Comparison of ENCODE assay signal across 15 cellular contexts in genomic region chr14:88422919-88423318, GRCh38. TPM values are rescaled to one million over a fixed set of nuclear protein-coding genes. Genes with fewer than 3 reads are reported as not detected.
A peak's percentile ranks its signal among the peaks of the same experiment; 100 is the strongest.
DNase-seq lines count a peak whose midpoint lies in the region; ATAC-seq and TF ChIP-seq lines count a peak whose summit lies in the region.
"Had no signal": no experiment of that assay in that cellular context is flagged by ENCODE, and none has a peak within 500 bp of the region (broad histone marks: within the 10 kb centered on the region; RNA-seq: fewer than 3 reads in every experiment).

No MANE protein-coding gene starts in this region.

- H3K9ac ChIP-seq in GM23248 = no peak overlapping the region

- peaks cover 8% of the 10 kb centered on the region for H3K36me3 ChIP-seq in GM23248 (ENCODE audit: low read depth)

- H3K9me3 ChIP-seq in GM23248 (ENCODE audit: low read depth) = no peaks in the 10 kb centered on the region
- H3K9me3 ChIP-seq: testis had no signal

- H2AFZ ChIP-seq in GM23248 = no peak overlapping the region

- no peaks in the 10 kb centered on the region for H3K9me2 ChIP-seq in GM23248 (ENCODE audit: insufficient read depth)

- H3K9me3 Mint-ChIP-seq in activated T-helper 17 cell treated with anti-CD3 and anti-CD28 coated beads, Interleukin-2, amount 50 U/mL, for 72 hours = no peaks in the 10 kb centered on the region
- peaks cover 3% of the 10 kb centered on the region for H3K9me3 Mint-ChIP-seq in osteocyte (ENCODE audit: unreplicated experiment)

- H3K36me3 Mint-ChIP-seq in activated T-helper 17 cell treated with anti-CD3 and anti-CD28 coated beads, Interleukin-2, amount 50 U/mL, for 72 hours (ENCODE audit: low read depth) = peaks cover 13% of the 10 kb centered on the region
- H3K36me3 Mint-ChIP-seq in osteocyte (ENCODE audit: unreplicated experiment) = peaks cover 20% of the 10 kb centered on the region

- H3K79me2 ChIP-seq in GM23248 (ENCODE audit: insufficient read depth) = no peaks in the 10 kb centered on the region

- in situ Hi-C loops in GM23248 (cut with MboI) = no loop called here

- no peak for TF ChIP-seq CTCF in AG09319 (IDR thresholded peaks at IDR 0.05; ENCODE audit: low read depth, low read length)
- no peak for TF ChIP-seq CTCF in osteocyte (IDR thresholded peaks at IDR 0.05)

- DNase-seq in AG09319 (ENCODE audit: extremely low read depth, low read depth) (peak; percentile 15), GM23248 (peak; percentile 94), hepatic stellate cell (ENCODE audit: low spot score) (peak; percentile 12), left colon (no peak), osteocyte (ENCODE audit: extremely low spot score, unreplicated experiment) (no peak), KG1 (lab: John Stamatoyannopoulos, UW) (no peak)
- DNase-seq: anterior cingulate cortex, endodermal cell, H9, NCI-H1930, testis had no signal

- ATAC-seq in activated T-helper 17 cell treated with anti-CD3 and anti-CD28 coated beads, Interleukin-2, amount 50 U/mL, for 72 hours (replicated peaks) = peak; percentile 93
- ATAC-seq in left colon (no peak), GM21786 (IDR thresholded peaks at IDR 0.05; ENCODE audit: unreplicated experiment) (no peak)
- ATAC-seq: GM12878 had no signal

- H3K27me3 Mint-ChIP-seq in activated T-helper 17 cell treated with anti-CD3 and anti-CD28 coated beads, Interleukin-2, amount 50 U/mL, for 72 hours = no peaks in the 10 kb centered on the region
- no peaks in the 10 kb centered on the region for H3K27me3 Mint-ChIP-seq in osteocyte (ENCODE audit: unreplicated experiment)

- H3K4me3 Mint-ChIP-seq in activated T-helper 17 cell treated with anti-CD3 and anti-CD28 coated beads, Interleukin-2, amount 50 U/mL, for 72 hours = no peak overlapping the region
- H3K4me3 Mint-ChIP-seq in osteocyte (ENCODE audit: unreplicated experiment) = no peak overlapping the region
- H3K4me3 Mint-ChIP-seq: endodermal cell; H9; T-helper 2 cell treated with Interferon-gamma antibody and Interleukin-4, amounts not matched to agents 5 μg/mL and 100 μg/mL, for 36 hours had no signal

- H3K4me3 ChIP-seq in GM23248 = no peak overlapping the region
- H3K4me3 ChIP-seq: GM12878, testis had no signal

- H3K27me3 ChIP-seq in GM23248 (replicated peaks; ENCODE audit: insufficient read depth) = no peaks in the 10 kb centered on the region
- H3K27me3 ChIP-seq: testis had no signal

- 13% methylated on average over 2 of the region's 2 CpGs for whole genome bisulfite sequencing in GM23248 (ENCODE audit: low coverage in 1 of 2, low lambda C conversion rate in 2 of 2, missing lambda C conversion rate in 2 of 2), 2 experiments

- H3K4me2 ChIP-seq in GM23248 (ENCODE audit: unreplicated experiment) = peak overlapping the region; percentile 24

- peak overlapping the region; percentile 55 for H3K27ac ChIP-seq in GM23248
- H3K27ac ChIP-seq: testis had no signal

- H4K20me1 ChIP-seq in GM23248 (ENCODE audit: insufficient read depth) = no peaks in the 10 kb centered on the region

- intact Hi-C loops in left colon (cut with DNase I, micrococcal nuclease) = no loop called here

- H3K4me1 Mint-ChIP-seq in activated T-helper 17 cell treated with anti-CD3 and anti-CD28 coated beads, Interleukin-2, amount 50 U/mL, for 72 hours = no peaks in the 10 kb centered on the region
- peaks cover 6% of the 10 kb centered on the region for H3K4me1 Mint-ChIP-seq in osteocyte (ENCODE audit: unreplicated experiment)
- H3K4me1 Mint-ChIP-seq: endodermal cell had no signal

- no peak overlapping the region for H3K27ac Mint-ChIP-seq in activated T-helper 17 cell treated with anti-CD3 and anti-CD28 coated beads, Interleukin-2, amount 50 U/mL, for 72 hours
- no peak overlapping the region for H3K27ac Mint-ChIP-seq in osteocyte (ENCODE audit: unreplicated experiment)
- H3K27ac Mint-ChIP-seq: endodermal cell; T-helper 2 cell treated with Interferon-gamma antibody and Interleukin-4, amounts not matched to agents 5 μg/mL and 100 μg/mL, for 36 hours had no signal

- H3K4me1 ChIP-seq in GM23248 (ENCODE audit: insufficient read depth) = peaks cover 29% of the 10 kb centered on the region
- H3K4me1 ChIP-seq: testis had no signal

- peaks cover 24% of the 10 kb centered on the region for H3F3A ChIP-seq in GM23248 (ENCODE audit: insufficient read depth)

RNA-seq across cellular contexts. Expression of gene SPATA7, which starts 37.5 kb away (rescaled TPM):
- 9.8 and 13.7 TPM in 2 replicates for total RNA-seq in GM23248 (2014; rRNA removed; shearing (Covaris generic))
- polyA plus RNA-seq in GM23248 (2016; fragmentation: Nextera tagmentation; extraction: Ambion mirVana) = 5.9 and 7.0 TPM in 2 replicates
- total RNA-seq in activated T-helper 17 cell treated with anti-CD3 and anti-CD28 coated beads, Interleukin-2, amount 50 U/mL, for 72 hours = 1 to 10 TPM; 1.9 to 4.6 TPM
- 1 to 10 TPM; 4.6 to 7.6 TPM for total RNA-seq in left colon
- total RNA-seq in osteocyte = 10.6 and 13.2 TPM in 2 replicates

Comparison
In these comparisons a context has a peak if more than half of its experiments do, and no peak if none do; other contexts are left out.
1. DNase-seq: peak in AG09319 (single experiment), GM23248 (single experiment) and hepatic stellate cell (single experiment); none in left colon (0 of 2), osteocyte (single experiment) and KG1 (single experiment).